12 cellular contexts compared by ENCODE assay signal in genomic region chr4:54224960-54225670, GRCh38. TPM values are rescaled to one million over a fixed set of nuclear protein-coding genes. Genes with fewer than 3 reads are reported as not detected.
DNase-seq lines count a peak whose midpoint lies in the region; ATAC-seq, FAIRE-seq and TF ChIP-seq lines count a peak whose summit lies in the region.
"Had no signal": no experiment of that assay in that cellular context is flagged by ENCODE, and none has a peak within 500 bp of the region (broad histone marks: within the 10 kb centered on the region; RNA-seq: fewer than 3 reads in every experiment).

No MANE protein-coding gene starts in this region.

- no peaks in the 10 kb centered on the region for H3K9me3 ChIP-seq in Caco-2
- no peaks in the 10 kb centered on the region for H3K9me3 ChIP-seq in Peyer's patch
- no peaks in the 10 kb centered on the region for H3K9me3 ChIP-seq in right cardiac atrium (ENCODE audit: control insufficient read depth, low read length)
- H3K9me3 ChIP-seq: thyroid gland had no signal

- no TSS peak for BruUV-seq in Caco-2 (replicated peaks; lab: Mats Ljungman, UMichigan)

- H3K4me3 ChIP-seq in Caco-2 (ENCODE audit: low read depth, low read length) (no peak overlapping the region), Peyer's patch (peak overlapping the region in 2 of 4 donors; percentile 34 to 47), right cardiac atrium (ENCODE audit: low read length) (peak overlapping the region; percentile 53), rectal smooth muscle tissue (ENCODE audit: low read length) (no peak overlapping the region)

- TF ChIP-seq POLR2A in Peyer's patch (IDR thresholded peaks at IDR 0.05) (no peak), GM12892 (IDR thresholded peaks at IDR 0.05; ENCODE audit: low read depth, low read length) (no peak)

- peaks cover 28% of the 10 kb centered on the region for H3K36me3 Mint-ChIP-seq in Caco-2 (ENCODE audit: insufficient read depth, unreplicated experiment)

- intact Hi-C loops in Caco-2 (cut with micrococcal nuclease; ENCODE audit: unreplicated experiment), result no loop called here
- intact Hi-C loops in right cardiac atrium (cut with DNase I), result loop anchor here (5.0 to 10.0 kb wide), 7 partner anchors 318 to 1220 kb away; no protein-coding TSS in a partner anchor

- H3K9me3 Mint-ChIP-seq in Caco-2 (ENCODE audit: unreplicated experiment), result peaks cover 10% of the 10 kb centered on the region

- CTCF ChIA-PET in Caco-2 (lab: Charles Lee), result no interaction called here

- 42% methylated on average over 8 of the region's 8 CpGs for WGBS in right cardiac atrium

- H3K36me3 ChIP-seq in Caco-2 (ENCODE audit: control insufficient read depth, insufficient read depth, low read length) (no peaks in the 10 kb centered on the region), Peyer's patch (no peaks in the 10 kb centered on the region), rectal smooth muscle tissue (ENCODE audit: control insufficient read depth, insufficient read depth, low read length) (no peaks in the 10 kb centered on the region)
- H3K36me3 ChIP-seq: thyroid gland had no signal

- peak overlapping the region; percentile 36 for H3K27ac Mint-ChIP-seq in Caco-2 (ENCODE audit: unreplicated experiment)

- TF ChIP-seq CTCF in Caco-2 (IDR thresholded peaks at IDR 0.05; ENCODE audit: insufficient read depth in 1 of 2, low read depth in 1 of 2, low read length in 1 of 2, severe bottlenecking in 1 of 2, unreplicated experiment in 1 of 2), result no peak
- no peak for TF ChIP-seq CTCF in Peyer's patch (IDR thresholded peaks at IDR 0.05)

- no peaks in the 10 kb centered on the region for H3K27me3 Mint-ChIP-seq in Caco-2 (ENCODE audit: insufficient read depth, unreplicated experiment)

- POLR2A ChIA-PET in Caco-2 (lab: Charles Lee), result no interaction called here

- H3K4me1 ChIP-seq in Caco-2 (peaks cover 9% of the 10 kb centered on the region; the same call in 1 of the 2 replicates), Peyer's patch (peaks cover 4 to 34% (median 7%) of the 10 kb centered on the region in 4 donors), right cardiac atrium (ENCODE audit: control insufficient read depth, insufficient read depth, low read length) (peaks cover 7% of the 10 kb centered on the region), rectal smooth muscle tissue (ENCODE audit: control insufficient read depth, insufficient read depth, low read length) (peaks cover 6% of the 10 kb centered on the region)

- FAIRE-seq in GM12892 (lab: Jason Lieb, UNC), result no peak

- H3K27me3 ChIP-seq in Caco-2 (replicated peaks; ENCODE audit: control insufficient read depth, insufficient read depth, low read length) (no peaks in the 10 kb centered on the region), Peyer's patch (peaks cover 0 to 38% of the 10 kb centered on the region in 2 donors), right cardiac atrium (ENCODE audit: control insufficient read depth, insufficient read depth) (no peaks in the 10 kb centered on the region), rectal smooth muscle tissue (ENCODE audit: control insufficient read depth, insufficient read depth, low read length) (peaks cover 28% of the 10 kb centered on the region)

- H3K4me3 Mint-ChIP-seq in Caco-2 (ENCODE audit: unreplicated experiment), result no peak overlapping the region

- DNase-seq in Caco-2, result no peak
- no peak for DNase-seq in Peyer's patch
- DNase-seq in right cardiac atrium, result peak in 1 of 3 donors; percentile 63
- no peak for DNase-seq in GM12892 (ENCODE audit: insufficient read length)
- DNase-seq in 8988T, result no peak
- DNase-seq in KG1 (lab: John Stamatoyannopoulos, UW), result no peak
- DNase-seq: NCI-H1048, NCI-H82, thyroid gland had no signal

- ATAC-seq in right cardiac atrium (no peak), HG03175 (IDR thresholded peaks at IDR 0.05; ENCODE audit: unreplicated experiment) (no peak)

- H3K9ac ChIP-seq in rectal smooth muscle tissue (ENCODE audit: low read length), result no peak overlapping the region

- peaks cover 22% of the 10 kb centered on the region for H3K4me1 Mint-ChIP-seq in Caco-2 (ENCODE audit: low read depth, unreplicated experiment)

- peak overlapping the region in 3 of 4 donors; percentile 26 to 76 (median 59) for H3K27ac ChIP-seq in Peyer's patch
- no peak overlapping the region for H3K27ac ChIP-seq in right cardiac atrium (ENCODE audit: low read length)
- peak overlapping the region; percentile 42 for H3K27ac ChIP-seq in rectal smooth muscle tissue (ENCODE audit: low read depth, low read length)
- H3K27ac ChIP-seq: HL-60, thyroid gland had no signal

RNA-seq across cellular contexts. Expression of gene PDGFRA, which starts 4.0 kb away (rescaled TPM):
- total RNA-seq in Caco-2 (2022) (97.4 and 122 TPM in 2 replicates), Peyer's patch (100 to 1,000 TPM in 1 of 4 donors, 10 to 100 TPM in 3; 27.5 to 283 (median 60.2) TPM), right cardiac atrium (10 to 100 TPM; 43.7 to 76.7 (median 73.6) TPM)
- 15.1 TPM for polyA plus RNA-seq in right cardiac atrium
- polyA plus RNA-seq in GM12892 (2012; ENCODE audit: missing spikeins), result 0.93 TPM
